1 cellular context compared by ENCODE assay signal in genomic region chr9:120619751-120620655, GRCh38.
TF ChIP-seq lines count a peak whose summit lies in the region.

No MANE protein-coding gene starts in this region.

TF ChIP-seq in HepG2, 621 proteins besides CTCF, POLR2A, EP300 and RAD21 (continued from another document and continues in another):
- TF ChIP-seq PATZ1 (CRISPR knock-in tag; IDR thresholded peaks at IDR 0.05): no peak
- TF ChIP-seq PBX3 (CRISPR knock-in tag; IDR thresholded peaks at IDR 0.05; ENCODE audit: borderline replicate concordance): no peak
- TF ChIP-seq SMC3 (IDR thresholded peaks at IDR 0.05; ENCODE audit: low read length): peak; percentile 74
- no peak for TF ChIP-seq TBX3 (IDR thresholded peaks at IDR 0.05; ENCODE audit: borderline replicate concordance)
- TF ChIP-seq STAG1 (CRISPR knock-in tag; IDR thresholded peaks at IDR 0.05): peak; percentile 80
- no peak for TF ChIP-seq HMGXB3 (CRISPR knock-in tag; IDR thresholded peaks at IDR 0.05; ENCODE audit: borderline replicate concordance)
- 0 out of 2 replicates have a peak, but pooled peaks have one; percentile 33 for TF ChIP-seq GATAD2A (CRISPR knock-in tag; IDR thresholded peaks at IDR 0.05)
- no peak for TF ChIP-seq ZNF589 (CRISPR knock-in tag; conservative IDR thresholded peaks at IDR 0.05)
- TF ChIP-seq KLF12 (CRISPR knock-in tag; IDR thresholded peaks at IDR 0.05; ENCODE audit: borderline replicate concordance): no peak
- TF ChIP-seq ZNF18 (CRISPR knock-in tag; IDR thresholded peaks at IDR 0.05; ENCODE audit: insufficient replicate concordance): no peak
- TF ChIP-seq GRHL1 (CRISPR knock-in tag; conservative IDR thresholded peaks at IDR 0.05): no peak
- no peak for TF ChIP-seq MEIS1 (CRISPR knock-in tag; IDR thresholded peaks at IDR 0.05; ENCODE audit: borderline replicate concordance)
- no peak for TF ChIP-seq IRF9 (CRISPR knock-in tag; IDR thresholded peaks at IDR 0.05; ENCODE audit: borderline replicate concordance)
- TF ChIP-seq ZNF232 (CRISPR knock-in tag; IDR thresholded peaks at IDR 0.05; ENCODE audit: borderline replicate concordance): no peak
- TF ChIP-seq CREB1 (IDR thresholded peaks at IDR 0.05): no peak
- TF ChIP-seq CREB1 (CRISPR knock-in tag; IDR thresholded peaks at IDR 0.05): no peak
- no peak for TF ChIP-seq TIGD3 (CRISPR knock-in tag; IDR thresholded peaks at IDR 0.05; ENCODE audit: borderline replicate concordance)
- no peak for TF ChIP-seq ZNF253 (CRISPR knock-in tag; IDR thresholded peaks at IDR 0.05; ENCODE audit: borderline replicate concordance)
- no peak for TF ChIP-seq ZNF777 (CRISPR knock-in tag; IDR thresholded peaks at IDR 0.05)
- TF ChIP-seq ELF3 (CRISPR knock-in tag; IDR thresholded peaks at IDR 0.05): no peak
- no peak for TF ChIP-seq TOE1 (CRISPR knock-in tag; IDR thresholded peaks at IDR 0.05)
- TF ChIP-seq FOSL1 (CRISPR knock-in tag; IDR thresholded peaks at IDR 0.05; ENCODE audit: borderline replicate concordance): no peak
- TF ChIP-seq GFI1 (CRISPR knock-in tag; IDR thresholded peaks at IDR 0.05; ENCODE audit: borderline replicate concordance): no peak
- TF ChIP-seq SNAPC2 (CRISPR knock-in tag; IDR thresholded peaks at IDR 0.05): 0 out of 2 replicates have a peak, but pooled peaks have one; percentile 10
- no peak for TF ChIP-seq ZNF598 (CRISPR knock-in tag; IDR thresholded peaks at IDR 0.05; ENCODE audit: borderline replicate concordance)
- no peak for TF ChIP-seq CEBPZ (IDR thresholded peaks at IDR 0.05; ENCODE audit: low read length)
- no peak for TF ChIP-seq NR2C2 (CRISPR knock-in tag; IDR thresholded peaks at IDR 0.05; ENCODE audit: borderline replicate concordance)
- TF ChIP-seq HOXA7 (CRISPR knock-in tag; IDR thresholded peaks at IDR 0.05): no peak
- no peak for TF ChIP-seq RARG (CRISPR knock-in tag; IDR thresholded peaks at IDR 0.05; ENCODE audit: low read depth)
- TF ChIP-seq HNRNPH1 (optimal IDR thresholded peaks at IDR 0.05; ENCODE audit: low read depth, low read length): no peak
- no peak for TF ChIP-seq BCLAF1 (IDR thresholded peaks at IDR 0.05)
- no peak for TF ChIP-seq TGIF2 (CRISPR knock-in tag; IDR thresholded peaks at IDR 0.05)
- TF ChIP-seq ZNF724P (CRISPR knock-in tag; IDR thresholded peaks at IDR 0.05; ENCODE audit: borderline replicate concordance): no peak
- TF ChIP-seq CSRNP1 (CRISPR knock-in tag; IDR thresholded peaks at IDR 0.05): no peak
- TF ChIP-seq ZNF317 (CRISPR knock-in tag; IDR thresholded peaks at IDR 0.05): no peak
- TF ChIP-seq MAFF (IDR thresholded peaks at IDR 0.05; ENCODE audit: low read depth, low read length): peak; percentile 36
